8 cellular contexts compared by ENCODE assay signal in the genomic region with DNA sequence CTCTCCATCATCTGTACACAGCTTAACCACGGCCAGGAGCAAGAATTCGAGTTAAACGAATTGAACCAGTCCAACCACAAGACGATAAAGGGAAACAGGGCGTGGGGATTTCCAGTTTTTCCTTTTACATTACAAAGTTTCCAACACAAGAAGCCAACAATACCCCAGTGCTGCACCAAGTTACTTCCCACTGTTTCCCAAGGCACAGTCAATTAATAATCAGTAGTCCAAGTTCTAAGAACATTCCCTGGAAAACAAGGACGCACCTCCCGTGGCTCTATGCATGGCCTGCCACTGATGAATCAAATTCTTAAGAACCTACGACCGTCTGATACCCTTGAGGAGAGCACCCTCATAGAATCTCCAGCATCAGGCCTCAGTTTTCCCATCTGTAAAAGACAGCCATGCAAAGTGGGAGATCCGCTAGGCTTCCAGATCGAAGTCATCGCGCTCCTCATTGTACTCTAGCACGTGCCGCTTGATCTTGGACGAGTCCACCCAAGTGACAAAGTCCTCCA. TPM values are rescaled to one million over a fixed set of nuclear protein-coding genes. Genes with fewer than 3 reads are reported as not detected.
DNase-seq lines count a peak whose midpoint lies in the region; ATAC-seq and TF ChIP-seq lines count a peak whose summit lies in the region.

No MANE protein-coding gene starts in this region.

- ATAC-seq in RWPE2 (ENCODE audit: low read depth) (no peak), psoas muscle (no peak), HG03039 (IDR thresholded peaks at IDR 0.05; ENCODE audit: unreplicated experiment) (no peak), HG02610 (IDR thresholded peaks at IDR 0.05; ENCODE audit: unreplicated experiment) (no peak), GM19397 (IDR thresholded peaks at IDR 0.05; ENCODE audit: unreplicated experiment) (no peak)

- H3K9me3 ChIP-seq in RWPE2 (ENCODE audit: severe bottlenecking) (no peaks in the 10 kb centered on the region), esophagus squamous epithelium (no peaks in the 10 kb centered on the region), psoas muscle (no peaks in the 10 kb centered on the region)

- H3K27me3 ChIP-seq in RWPE2 (ENCODE audit: insufficient read depth, poor library complexity, severe bottlenecking) (no peaks in the 10 kb centered on the region), esophagus squamous epithelium (no peaks in the 10 kb centered on the region), psoas muscle (ENCODE audit: insufficient read depth in 3 of 3, low read length in 2 of 3) (no peaks in the 10 kb centered on the region)

- peaks cover 20% of the 10 kb centered on the region for H3K36me3 ChIP-seq in RWPE2 (ENCODE audit: low read depth)
- peaks cover 0 to 10% (median 0%) of the 10 kb centered on the region in 3 donors for H3K36me3 ChIP-seq in esophagus squamous epithelium
- no peaks in the 10 kb centered on the region for H3K36me3 ChIP-seq in psoas muscle (ENCODE audit: insufficient read depth in 1 of 2, low read depth in 1 of 2)

- no peak for TF ChIP-seq POLR2A in esophagus squamous epithelium (IDR thresholded peaks at IDR 0.05)

- H3K27ac ChIP-seq in RWPE2 (ENCODE audit: poor library complexity, severe bottlenecking) = peak overlapping the region; percentile 85
- peak overlapping the region; percentile 92 to 98 (median 95) for H3K27ac ChIP-seq in esophagus squamous epithelium
- H3K27ac ChIP-seq in psoas muscle = peak overlapping the region; percentile 96

- H3K4me1 ChIP-seq in RWPE2 (ENCODE audit: insufficient read depth, poor library complexity, severe bottlenecking) = peaks cover 6% of the 10 kb centered on the region
- H3K4me1 ChIP-seq in esophagus squamous epithelium = peaks cover 28 to 57% (median 29%) of the 10 kb centered on the region in 3 donors
- H3K4me1 ChIP-seq in psoas muscle = peaks cover 23% of the 10 kb centered on the region

- intact Hi-C loops in esophagus squamous epithelium (cut with DNase I) = no loop called here
- intact Hi-C loops in psoas muscle (cut with DNase I) = loop anchor here in 1 of 2 donors (2.0 to 5.0 kb wide), 3 partner anchors 46 to 272 kb away; a partner anchor contains a TSS

- 1 to 2% methylated on average over 9 to 10 of the region's 16 CpGs for WGBS in esophagus squamous epithelium, 2 donors
- WGBS in psoas muscle, 3 donors = 1 to 2% (median 2%) methylated on average over 16 of the region's 16 CpGs

- DNase-seq in GM12865 (ENCODE audit: low read depth) = no peak
- DNase-seq in RWPE2 (ENCODE audit: low spot score) = no peak
- no peak for DNase-seq in esophagus squamous epithelium (lab: John Stamatoyannopoulos, UW)
- DNase-seq in psoas muscle = no peak
- DNase-seq in nucleus accumbens (lab: John Stamatoyannopoulos, UW) = no peak

- no peak for TF ChIP-seq CTCF in GM12865 (IDR thresholded peaks at IDR 0.05; ENCODE audit: insufficient read depth, low read depth, low read length, missing control alignments)
- no peak for TF ChIP-seq CTCF in RWPE2 (IDR thresholded peaks at IDR 0.05; ENCODE audit: poor library complexity, severe bottlenecking)
- no peak for TF ChIP-seq CTCF in esophagus squamous epithelium (IDR thresholded peaks at IDR 0.05)
- TF ChIP-seq CTCF in psoas muscle (IDR thresholded peaks at IDR 0.05) = no peak

- peak overlapping the region; percentile 64 for H3K4me3 ChIP-seq in GM12865 (ENCODE audit: low read depth, low read length)
- H3K4me3 ChIP-seq in RWPE2 (ENCODE audit: severe bottlenecking) = peak overlapping the region; percentile 54
- peak overlapping the region; percentile 78 to 94 (median 84) for H3K4me3 ChIP-seq in esophagus squamous epithelium
- peak overlapping the region; percentile 94 for H3K4me3 ChIP-seq in psoas muscle

RNA-seq across cellular contexts. Expression of a gene that starts 0.8 kb away (rescaled TPM):
- 100 to 1,000 TPM; 129 to 173 (median 140) TPM for total RNA-seq in esophagus squamous epithelium
- total RNA-seq in psoas muscle = 10 to 100 TPM; 41.6 to 51.0 (median 43.8) TPM
- 10 to 100 TPM; 45.0 to 95.9 (median 87.3) TPM for polyA plus RNA-seq in psoas muscle

RNA-seq across cellular contexts. Expression of a gene that starts 8.5 kb away (rescaled TPM):
- total RNA-seq in esophagus squamous epithelium (10 to 100 TPM; 20.3 to 36.4 (median 25.9) TPM), psoas muscle (1 to 10 TPM; 3.5 to 8.0 (median 3.9) TPM)
- polyA plus RNA-seq in psoas muscle = 1 to 10 TPM; 3.7 to 4.4 (median 3.8) TPM

RNA-seq across cellular contexts. Expression of a gene that starts 13.7 kb away (rescaled TPM):
- total RNA-seq in esophagus squamous epithelium (10 to 100 TPM in 3 of 4 donors, 1 to 10 TPM in 1; 8.7 to 19.1 (median 13.5) TPM), psoas muscle (10 to 100 TPM; 17.1 to 21.9 (median 19.0) TPM)
- polyA plus RNA-seq in psoas muscle = 10 to 100 TPM; 29.5 to 40.9 (median 31.5) TPM
